9 cellular contexts compared by ENCODE assay signal in the genomic region with DNA sequence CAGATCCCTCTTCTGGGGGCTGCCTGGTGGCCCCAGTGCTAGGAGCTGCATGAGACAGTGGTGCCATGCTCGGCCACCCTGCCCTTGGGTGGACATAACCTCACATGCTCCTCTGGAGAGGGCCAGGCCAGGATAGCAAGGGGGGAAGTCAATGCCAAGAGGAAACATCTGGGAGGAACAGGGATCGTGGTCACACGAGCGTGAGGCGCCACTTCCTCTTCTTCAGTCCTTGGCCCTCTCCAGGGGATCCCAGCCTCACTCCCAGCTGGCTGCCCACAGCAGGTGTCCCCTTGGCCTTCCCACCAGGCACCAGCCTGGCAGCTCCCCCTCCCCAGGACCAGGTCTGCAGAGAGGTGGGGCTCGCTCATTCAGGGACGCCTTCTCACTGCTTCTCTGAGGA. TPM values are rescaled to one million over a fixed set of nuclear protein-coding genes. Genes with fewer than 3 reads are reported as not detected.
DNase-seq lines count a peak whose midpoint lies in the region; ATAC-seq, FAIRE-seq and TF ChIP-seq lines count a peak whose summit lies in the region.
"Had no signal": no experiment of that assay in that cellular context is flagged by ENCODE, and none has a peak within 500 bp of the region (broad histone marks: within the 10 kb centered on the region; RNA-seq: fewer than 3 reads in every experiment).

No MANE protein-coding gene starts in this region.

- no peak for TF ChIP-seq RAD21 in K562 (CRISPR knock-in tag; conservative IDR thresholded peaks at IDR 0.05 in 1 of 2, IDR thresholded peaks at IDR 0.05 in 1 of 2)

- H3K27ac ChIP-seq in A673 (ENCODE audit: low read depth, low read length, poor library complexity, severe bottlenecking): peak overlapping the region; percentile 34
- no peak overlapping the region for H3K27ac ChIP-seq in K562 (ENCODE audit: extremely low read depth, low read depth, low read length)

- peaks cover 74% of the 10 kb centered on the region for H3K79me2 ChIP-seq in K562 (ENCODE audit: control insufficient read depth, insufficient read depth, low read length)

- H3K27me3 ChIP-seq in A673 (replicated peaks; ENCODE audit: insufficient read depth, low read depth, low read length, poor library complexity): no peaks in the 10 kb centered on the region
- no peaks in the 10 kb centered on the region for H3K27me3 ChIP-seq in K562 (ENCODE audit: control insufficient read depth in 2 of 2, insufficient read depth in 2 of 2, low read length in 2 of 2)

- in situ Hi-C loops in K562 (cut with MboI): no loop called here

- no peaks in the 10 kb centered on the region for H3K9me3 ChIP-seq in A673 (ENCODE audit: low read depth, low read length, poor library complexity, severe bottlenecking)
- no peaks in the 10 kb centered on the region for H3K9me3 ChIP-seq in K562 (replicated peaks; ENCODE audit: control insufficient read depth, insufficient read depth, low read depth, low read length)

- H3K36me3 ChIP-seq in A673 (ENCODE audit: insufficient read depth, low read length, poor library complexity, severe bottlenecking) (no peaks in the 10 kb centered on the region), K562 (ENCODE audit: control insufficient read depth, insufficient read depth, low read length) (peaks cover 62% of the 10 kb centered on the region; the same call in 2 of the 3 replicates)

- no peak for TF ChIP-seq EP300 in K562 (IDR thresholded peaks at IDR 0.05; ENCODE audit: low read length)

- no peak for FAIRE-seq in K562 (lab: Jason Lieb, UNC)

- no TSS peak for BruUV-seq in A673 (replicated peaks; lab: Mats Ljungman, UMichigan)
- no TSS peak for BruUV-seq in K562 (replicated peaks; lab: Mats Ljungman, UMichigan)

- H3K4me3 ChIP-seq in A673 (ENCODE audit: low read depth, low read length, poor library complexity, severe bottlenecking): no peak overlapping the region
- H3K4me3 ChIP-seq in K562: no peak overlapping the region

- H2AFZ ChIP-seq in K562 (ENCODE audit: low read depth, low read length): no peak overlapping the region

- 57% methylated on average over 2 of the region's 7 CpGs for WGBS in K562 (ENCODE audit: insufficient coverage, low coverage, missing lambda C conversion rate)

- H3K4me2 ChIP-seq in K562 (ENCODE audit: insufficient read depth, low read length): no peak overlapping the region

- ATAC-seq in K562 (no peak), GM21825 (IDR thresholded peaks at IDR 0.05; ENCODE audit: unreplicated experiment) (no peak)

- intact Hi-C loops in A673 (cut with micrococcal nuclease; ENCODE audit: unreplicated experiment) (no loop called here), K562 (cut with micrococcal nuclease) (no loop called here)

- no peak for TF ChIP-seq POLR2A in K562 (conservative IDR thresholded peaks at IDR 0.05)

- H3K4me1 ChIP-seq in A673 (ENCODE audit: insufficient read depth, low read length, poor library complexity, severe bottlenecking) (peaks cover 11% of the 10 kb centered on the region), K562 (replicated peaks in 1 of 2; ENCODE audit: control insufficient read depth in 2 of 2, insufficient read depth in 2 of 2, low read length in 2 of 2) (peaks cover 31 to 52% of the 10 kb centered on the region in 2 experiments)

- DNase-seq in A673 (ENCODE audit: low spot score): peak; percentile 21
- DNase-seq in HT1080 (ENCODE audit: low read depth): peak; percentile 56
- no peak for DNase-seq in K562 (ENCODE audit: extremely low read depth in 1 of 4, low spot score in 3 of 4)
- peak; percentile 13 for DNase-seq in midbrain (lab: John Stamatoyannopoulos, UW)
- no peak for DNase-seq in activated gamma-delta T cell treated with Interleukin-2 at 50 U/mL for 16 hours
- DNase-seq in NCI-H2227 treated with DMSO at 0.1 percent for 48 hours (lab: John Stamatoyannopoulos, UW): no peak
- no peak for DNase-seq in stimulated activated CD4-positive, alpha-beta T cell treated with anti-CD3 and anti-CD28 coated beads, Interleukin-2, amount 100 ng/mL, for 48 hours
- DNase-seq: NCI-H774 had no signal

- CTCF ChIA-PET in A673 (lab: Charles Lee) (no interaction called here), K562 (lab: Yijun Ruan, JAX; ENCODE audit: low intra/inter-chr PET ratio) (no interaction called here)

- H4K20me1 ChIP-seq in K562 (replicated peaks; ENCODE audit: control insufficient read depth, insufficient read depth, low read length): peaks cover 59% of the 10 kb centered on the region

- H3K9ac ChIP-seq in K562 (ENCODE audit: insufficient read depth in 1 of 2, low read depth in 2 of 2, low read length in 2 of 2): peak overlapping the region in 1 of 2 experiments; percentile 13; a peak in 1 of 4 replicates

- POLR2A ChIA-PET in A673 (lab: Charles Lee; ENCODE audit: low non-redundant PET) (no interaction called here), K562 (lab: Yijun Ruan, JAX) (interaction anchor here (0.8 to 1.5 kb wide), 4 partner anchors 9 to 162 kb away, joined by 3 read pairs; no protein-coding TSS in a partner anchor)

- TF ChIP-seq CTCF in A673 (conservative IDR thresholded peaks at IDR 0.05; ENCODE audit: low read depth, low read length) (no peak), K562 (IDR thresholded peaks at IDR 0.05 in 2 of 3, conservative IDR thresholded peaks at IDR 0.05 in 1 of 3; ENCODE audit: insufficient read depth in 2 of 3, low read depth in 1 of 3, low read length in 3 of 3) (no peak)

- peaks cover 12% of the 10 kb centered on the region for H3K9me1 ChIP-seq in K562 (ENCODE audit: control insufficient read depth, insufficient read depth, low read length)

TF ChIP-seq in K562, 482 proteins besides CTCF, POLR2A, EP300 and RAD21 (continues in another document):
- TF ChIP-seq, protein P1, sequence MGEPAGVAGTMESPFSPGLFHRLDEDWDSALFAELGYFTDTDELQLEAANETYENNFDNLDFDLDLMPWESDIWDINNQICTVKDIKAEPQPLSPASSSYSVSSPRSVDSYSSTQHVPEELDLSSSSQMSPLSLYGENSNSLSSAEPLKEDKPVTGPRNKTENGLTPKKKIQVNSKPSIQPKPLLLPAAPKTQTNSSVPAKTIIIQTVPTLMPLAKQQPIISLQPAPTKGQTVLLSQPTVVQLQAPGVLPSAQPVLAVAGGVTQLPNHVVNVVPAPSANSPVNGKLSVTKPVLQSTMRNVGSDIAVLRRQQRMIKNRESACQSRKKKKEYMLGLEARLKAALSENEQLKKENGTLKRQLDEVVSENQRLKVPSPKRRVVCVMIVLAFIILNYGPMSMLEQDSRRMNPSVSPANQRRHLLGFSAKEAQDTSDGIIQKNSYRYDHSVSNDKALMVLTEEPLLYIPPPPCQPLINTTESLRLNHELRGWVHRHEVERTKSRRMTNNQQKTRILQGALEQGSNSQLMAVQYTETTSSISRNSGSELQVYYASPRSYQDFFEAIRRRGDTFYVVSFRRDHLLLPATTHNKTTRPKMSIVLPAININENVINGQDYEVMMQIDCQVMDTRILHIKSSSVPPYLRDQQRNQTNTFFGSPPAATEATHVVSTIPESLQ (CRISPR knock-in tag; IDR thresholded peaks at IDR 0.05): no peak
- TF ChIP-seq SPI1 (IDR thresholded peaks at IDR 0.05; ENCODE audit: borderline replicate concordance, low read depth, low read length) (peak; percentile 79), RBFOX2 (IDR thresholded peaks at IDR 0.05; ENCODE audit: low read depth, low read length) (0 out of 2 replicates have a peak, but pooled peaks have one; percentile 6)
- TF ChIP-seq, protein P2, sequence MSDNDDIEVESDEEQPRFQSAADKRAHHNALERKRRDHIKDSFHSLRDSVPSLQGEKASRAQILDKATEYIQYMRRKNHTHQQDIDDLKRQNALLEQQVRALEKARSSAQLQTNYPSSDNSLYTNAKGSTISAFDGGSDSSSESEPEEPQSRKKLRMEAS (CRISPR knock-in tag; IDR thresholded peaks at IDR 0.05): 0 out of 2 replicates have a peak, but pooled peaks have one; percentile 37
- TF ChIP-seq, protein P3, sequence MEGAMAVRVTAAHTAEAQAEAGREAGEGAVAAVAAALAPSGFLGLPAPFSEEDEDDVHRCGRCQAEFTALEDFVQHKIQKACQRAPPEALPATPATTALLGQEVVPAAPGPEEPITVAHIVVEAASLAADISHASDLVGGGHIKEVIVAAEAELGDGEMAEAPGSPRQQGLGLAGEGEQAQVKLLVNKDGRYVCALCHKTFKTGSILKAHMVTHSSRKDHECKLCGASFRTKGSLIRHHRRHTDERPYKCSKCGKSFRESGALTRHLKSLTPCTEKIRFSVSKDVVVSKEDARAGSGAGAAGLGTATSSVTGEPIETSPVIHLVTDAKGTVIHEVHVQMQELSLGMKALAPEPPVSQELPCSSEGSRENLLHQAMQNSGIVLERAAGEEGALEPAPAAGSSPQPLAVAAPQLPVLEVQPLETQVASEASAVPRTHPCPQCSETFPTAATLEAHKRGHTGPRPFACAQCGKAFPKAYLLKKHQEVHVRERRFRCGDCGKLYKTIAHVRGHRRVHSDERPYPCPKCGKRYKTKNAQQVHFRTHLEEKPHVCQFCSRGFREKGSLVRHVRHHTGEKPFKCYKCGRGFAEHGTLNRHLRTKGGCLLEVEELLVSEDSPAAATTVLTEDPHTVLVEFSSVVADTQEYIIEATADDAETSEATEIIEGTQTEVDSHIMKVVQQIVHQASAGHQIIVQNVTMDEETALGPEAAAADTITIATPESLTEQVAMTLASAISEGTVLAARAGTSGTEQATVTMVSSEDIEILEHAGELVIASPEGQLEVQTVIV (CRISPR knock-in tag; IDR thresholded peaks at IDR 0.05; ENCODE audit: borderline replicate concordance): no peak

RNA-seq across cellular contexts. Expression of a gene that starts 28.6 kb away (rescaled TPM):
- 44.3 and 46.0 TPM in 2 replicates for total RNA-seq in A673 (2021)
- total RNA-seq in HT1080 (2014; rRNA removed; shearing (Covaris generic)): 47.1 and 50.6 TPM in 2 replicates
- 30.6 and 36.5 TPM in 2 replicates for polyA plus RNA-seq in HT1080 (2015; cell fraction: cytosol; rRNA removed)
- 24.0 and 26.4 TPM in 2 replicates for polyA plus RNA-seq in HT1080 (2015; cell fraction: nucleus; rRNA removed)
- 61.0 and 70.3 TPM in 2 replicates for total RNA-seq in K562 (2011; cell fraction: chromatin; rRNA removed; ENCODE audit: low replicate concordance)
- 50.4 and 54.0 TPM in 2 replicates for total RNA-seq in K562 (2011; cell fraction: nucleolus; rRNA removed)
- total RNA-seq in K562 (2011; cell fraction: nucleoplasm; rRNA removed): 45.9 and 49.3 TPM in 2 replicates
- total RNA-seq in K562 (2014; rRNA removed): 50.2 and 54.4 TPM in 2 replicates
- total RNA-seq in K562 (2014; rRNA removed; fragmentation: Illumina TruSeq; extraction: Trizol): 44.8 and 45.5 TPM in 2 replicates
- 55.8 and 57.7 TPM in 2 replicates for total RNA-seq in K562 (2015; rRNA removed; fragmentation: Illumina TruSeq; extraction: Trizol)
- 55.4 and 59.6 TPM in 2 replicates for total RNA-seq in K562 (2021)
- polyA plus RNA-seq in K562 (2011; rRNA removed): 31.4 and 41.2 TPM in 2 replicates
- polyA plus RNA-seq in K562 (2011; cell fraction: cytosol; rRNA removed): 37.0 and 43.7 TPM in 2 replicates
- polyA plus RNA-seq in K562 (2011; cell fraction: nucleus; rRNA removed): 37.0 and 46.2 TPM in 2 replicates
- polyA plus RNA-seq in K562 (2012): 45.4 TPM in 2 replicates
- polyA plus RNA-seq in K562 (2014; fragmentation: Illumina TruSeq; extraction: Trizol): 46.2 and 47.7 TPM in 2 replicates
- polyA plus RNA-seq in K562 (2014; fragmentation: Nextera tagmentation; extraction: Ambion mirVana): 1 to 10 TPM; 2.1 to 2.7 TPM
- polyA plus RNA-seq in K562 (2014; rRNA removed): 43.3 and 50.8 TPM in 2 replicates
- 51.1 and 64.3 TPM in 2 replicates for polyA minus RNA-seq in K562 (2011; rRNA and poly(A)+ RNA removed)
- 29.6 and 35.1 TPM in 2 replicates for polyA minus RNA-seq in K562 (2011; cell fraction: cytosol; rRNA and poly(A)+ RNA removed)
- 26.1 and 34.0 TPM in 2 replicates for polyA minus RNA-seq in K562 (2011; cell fraction: nucleus; rRNA and poly(A)+ RNA removed)

Comparison
In these comparisons a context has a peak if more than half of its experiments do, and no peak if none do; other contexts are left out.
1. DNase-seq: peak in A673 (single experiment), HT1080 (single experiment) and midbrain (single experiment); none in K562 (0 of 4), activated gamma-delta T cell treated with Interleukin-2 at 50 U/mL for 16 hours (single experiment), NCI-H2227 treated with DMSO at 0.1 percent for 48 hours (single experiment) and stimulated activated CD4-positive, alpha-beta T cell treated with anti-CD3 and anti-CD28 coated beads, Interleukin-2, amount 100 ng/mL, for 48 hours (0 of 2).